ENCODE assay signal across 8 cellular contexts in the genomic region with DNA sequence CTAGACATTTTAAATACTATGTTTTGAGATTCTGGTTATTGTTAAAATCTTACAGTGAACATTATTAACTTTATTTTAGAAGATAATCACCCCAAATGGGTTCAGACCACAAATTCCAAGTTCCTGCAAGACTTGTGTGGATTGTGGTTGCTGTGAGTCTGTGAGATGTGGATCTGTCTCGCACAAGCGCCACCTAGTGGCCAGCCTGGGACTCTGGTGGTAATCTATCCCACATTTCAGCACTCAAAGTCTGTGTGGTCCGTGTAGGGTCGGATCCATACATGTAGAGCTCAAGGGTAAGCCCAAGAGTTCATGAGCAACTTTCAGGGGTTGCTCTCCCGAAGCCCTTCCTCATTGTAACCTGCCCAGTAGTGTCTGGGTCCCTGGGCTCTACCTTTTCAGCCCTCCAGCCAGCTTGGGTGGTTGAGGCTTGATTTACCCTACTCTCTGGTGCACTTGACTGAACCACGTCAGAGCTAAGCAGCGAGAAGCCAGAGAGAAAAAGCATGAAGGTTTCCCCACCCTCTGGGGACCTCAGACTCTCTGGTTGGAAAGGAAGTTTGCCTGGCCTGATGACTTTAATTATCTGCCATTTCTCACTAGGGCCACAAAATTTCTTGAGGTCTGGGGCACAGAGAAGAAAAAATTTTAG.
A peak's percentile ranks its signal among the peaks of the same experiment; 100 is the strongest.
DNase-seq lines count a peak whose midpoint lies in the region; ATAC-seq, FAIRE-seq and TF ChIP-seq lines count a peak whose summit lies in the region.
"Not testable (repeated sequence)": the region's sequence is repeated elsewhere in the genome, so short reads cannot be mapped to it uniquely, and the experiment has no call there.

No MANE protein-coding gene starts in this region.

- H3K9me2 ChIP-seq in HCT116 (ENCODE audit: insufficient read depth); PC-9 (ENCODE audit: insufficient read depth): not testable (repeated sequence)

- H3K4me3 ChIP-seq in HCT116 (replicated peaks in 1 of 2; ENCODE audit: low read depth in 1 of 2, low read length in 2 of 2); PC-9; keratinocyte (ENCODE audit: control insufficient read depth in 2 of 3, extremely low read depth in 1 of 3, insufficient read depth in 2 of 3, low read depth in 1 of 3, low read length in 3 of 3); smooth muscle cell: not testable (repeated sequence)

- not testable (repeated sequence) for H3K79me2 ChIP-seq in HCT116 (ENCODE audit: insufficient read depth, low read length); PC-9 (ENCODE audit: low read depth); keratinocyte (ENCODE audit: control insufficient read depth, insufficient read depth, low read length); smooth muscle cell (ENCODE audit: low read depth)

- not testable (repeated sequence) for H3K27ac ChIP-seq in HCT116 (ENCODE audit: low read depth, low read length); PC-9; keratinocyte (ENCODE audit: control insufficient read depth, insufficient read depth, low read length); smooth muscle cell (ENCODE audit: low read depth)

- H3K9me1 ChIP-seq in keratinocyte (ENCODE audit: control insufficient read depth, extremely low read depth, insufficient read depth, low read length): not testable (repeated sequence)

- CTCF ChIA-PET in HCT116 (lab: Charles Lee); PC-9 (lab: Charles Lee): not testable (repeated sequence)

- not testable (repeated sequence) for H3K27ac Mint-ChIP-seq in central memory CD8-positive, alpha-beta T cell (ENCODE audit: low read depth)

- not testable (repeated sequence) for TF ChIP-seq POLR2A in HCT116 (IDR thresholded peaks at IDR 0.05; ENCODE audit: borderline replicate concordance, extremely low read depth, insufficient read depth, insufficient read length)

- not testable (repeated sequence) for H3K4me2 ChIP-seq in HCT116 (ENCODE audit: low read length); PC-9; keratinocyte (ENCODE audit: control insufficient read depth, extremely low read depth, insufficient read depth, low read depth, low read length); smooth muscle cell

- RAD21 ChIA-PET in HCT116 (lab: Charles Lee; ENCODE audit: low non-redundant PET in 1 of 2, low total read pairs in 2 of 2, uncharacterized antibody in 2 of 2, unreplicated experiment in 2 of 2): not testable (repeated sequence)

- WGBS in smooth muscle cell (ENCODE audit: low lambda C conversion rate): 2% methylated on average over 4 of the region's 7 CpGs

- H4K20me1 ChIP-seq in HCT116 (ENCODE audit: insufficient read depth); PC-9 (ENCODE audit: insufficient read depth); keratinocyte (ENCODE audit: control insufficient read depth, extremely low read depth, insufficient read depth, low read length); smooth muscle cell (ENCODE audit: low read depth): not testable (repeated sequence)

- TF ChIP-seq RAD21 in HCT116 (IDR thresholded peaks at IDR 0.05; ENCODE audit: low read depth): not testable (repeated sequence)

- POLR2A ChIA-PET in HCT116 (lab: Charles Lee); PC-9 (lab: Charles Lee; ENCODE audit: unreplicated experiment): not testable (repeated sequence)

- not testable (repeated sequence) for BruUV-seq in HCT116 (replicated peaks; lab: Mats Ljungman, UMichigan); PC-9 (replicated peaks; lab: Mats Ljungman, UMichigan)

- ATAC-seq in HCT116: peak; percentile 95
- ATAC-seq in central memory CD8-positive, alpha-beta T cell (replicated peaks; ENCODE audit: extremely low read depth, poor library complexity, severe bottlenecking): peak; percentile 60
- ATAC-seq in stimulated activated naive CD8-positive, alpha-beta T cell treated with anti-CD3 and anti-CD28 coated beads, Interleukin-15, Interleukin-2, amounts not matched to agents 100 U/mL and 50 U/mL, for 24 hours: peak; percentile 77

- DNase-seq in HCT116 (ENCODE audit: low read depth, low spot score); keratinocyte (ENCODE audit: low read depth, low spot score); smooth muscle cell (lab: John Stamatoyannopoulos, UW; ENCODE audit: unreplicated experiment): not testable (repeated sequence)
- DNase-seq in PC-9: peak in 1 of 2 experiments; percentile 45
- peak; percentile 85 for DNase-seq in activated CD8-positive, alpha-beta memory T cell treated with anti-CD3 and anti-CD28 coated beads, Interleukin-2, amount 50 U/mL, for 48 hours
- DNase-seq in central memory CD8-positive, alpha-beta T cell (ENCODE audit: low spot score in 2 of 2): peak; percentile 32 to 60
- peak; percentile 79 for DNase-seq in stimulated activated naive CD8-positive, alpha-beta T cell treated with anti-CD3 and anti-CD28 coated beads, Interleukin-15, Interleukin-2, amounts not matched to agents 100 U/mL and 50 U/mL, for 24 hours

- TF ChIP-seq CTCF in GM12873 (IDR thresholded peaks at IDR 0.05; ENCODE audit: insufficient read depth, low read depth, low read length, missing control alignments) (peak; percentile 43), HCT116 (IDR thresholded peaks at IDR 0.05 in 2 of 3, conservative IDR thresholded peaks at IDR 0.05 in 1 of 3; ENCODE audit: borderline replicate concordance in 1 of 3, insufficient read depth in 1 of 3, low read depth in 2 of 3, low read length in 2 of 3) (peak in 1 of 3 experiments; percentile 21; a peak in 1 of 6 replicates), PC-9 (conservative IDR thresholded peaks at IDR 0.05) (peak; percentile 50), keratinocyte (optimal IDR thresholded peaks at IDR 0.05 in 1 of 3, IDR thresholded peaks at IDR 0.05 in 1 of 3, conservative IDR thresholded peaks at IDR 0.05 in 1 of 3; ENCODE audit: extremely low read depth in 1 of 3, insufficient read depth in 2 of 3, low read length in 3 of 3) (peak in 1 of 3 experiments; percentile 30), smooth muscle cell (IDR thresholded peaks at IDR 0.05; ENCODE audit: borderline replicate concordance, insufficient read depth, poor library complexity, severe bottlenecking) (peak; percentile 52)

- H3K36me3 ChIP-seq in HCT116 (ENCODE audit: control insufficient read depth in 1 of 2, insufficient read depth in 2 of 2, low read length in 2 of 2); PC-9 (ENCODE audit: low read depth); keratinocyte (ENCODE audit: control insufficient read depth in 2 of 2, extremely low read depth in 1 of 2, insufficient read depth in 2 of 2, low read length in 2 of 2); smooth muscle cell (ENCODE audit: low read depth): not testable (repeated sequence)

- H3K27me3 Mint-ChIP-seq in central memory CD8-positive, alpha-beta T cell: not testable (repeated sequence)

- dilution Hi-C loops in keratinocyte (cut with MboI; ENCODE audit: extremely low pct_ligation_motif_present, low sequenced_read_pairs): not testable (repeated sequence)

- H3K4me3 Mint-ChIP-seq in central memory CD8-positive, alpha-beta T cell: not testable (repeated sequence)

- not testable (repeated sequence) for H3K9me3 Mint-ChIP-seq in central memory CD8-positive, alpha-beta T cell

- intact Hi-C loops in HCT116 (cut with micrococcal nuclease); PC-9 (cut with micrococcal nuclease; ENCODE audit: unreplicated experiment): not testable (repeated sequence)

- not testable (repeated sequence) for H3K9me3 ChIP-seq in HCT116 (ENCODE audit: control insufficient read depth in 1 of 2, insufficient read depth in 1 of 2, low read depth in 1 of 2, low read length in 2 of 2); PC-9 (ENCODE audit: insufficient read depth, low read depth); keratinocyte (ENCODE audit: control insufficient read depth, low read depth, low read length); smooth muscle cell (replicated peaks; ENCODE audit: low read depth)

- H2AFZ ChIP-seq in HCT116 (ENCODE audit: low read depth, low read length, poor library complexity, severe bottlenecking); PC-9; keratinocyte (ENCODE audit: control insufficient read depth, low read length); smooth muscle cell (ENCODE audit: low read depth): not testable (repeated sequence)

- not testable (repeated sequence) for H3F3A ChIP-seq in PC-9 (ENCODE audit: insufficient read depth, low read depth); smooth muscle cell (ENCODE audit: low read depth)

- not testable (repeated sequence) for H3K4me1 Mint-ChIP-seq in central memory CD8-positive, alpha-beta T cell

- H3K4me1 ChIP-seq in HCT116 (ENCODE audit: control insufficient read depth in 1 of 2, insufficient read depth in 2 of 2, low read length in 2 of 2); PC-9 (replicated peaks; ENCODE audit: insufficient read depth); keratinocyte (ENCODE audit: control insufficient read depth, extremely low read depth, insufficient read depth, low read length); smooth muscle cell (ENCODE audit: low read depth): not testable (repeated sequence)

- not testable (repeated sequence) for H3K36me3 Mint-ChIP-seq in central memory CD8-positive, alpha-beta T cell (ENCODE audit: insufficient read depth)

- not testable (repeated sequence) for H3K27me3 ChIP-seq in HCT116 (ENCODE audit: insufficient read depth, low read length); PC-9 (ENCODE audit: insufficient read depth, low read depth); keratinocyte (ENCODE audit: control insufficient read depth, extremely low read depth, insufficient read depth, low read length); smooth muscle cell (ENCODE audit: low read depth)

- FAIRE-seq in keratinocyte (lab: Jason Lieb, UNC): peak; percentile 75

- H3K9ac ChIP-seq in HCT116 (ENCODE audit: low read length); keratinocyte (ENCODE audit: control insufficient read depth, extremely low read depth, insufficient read depth, low read length); smooth muscle cell (ENCODE audit: low read depth): not testable (repeated sequence)
